Comparison of ENCODE assay signal across 1 cellular context in genomic region chr19:2269244-2270156, GRCh38.
TF ChIP-seq lines count a peak whose summit lies in the region.

No MANE protein-coding gene starts in this region.

TF ChIP-seq in K562, 482 proteins besides CTCF, POLR2A, EP300 and RAD21 (continued from another document and continues in another):
- TF ChIP-seq, protein P1, sequence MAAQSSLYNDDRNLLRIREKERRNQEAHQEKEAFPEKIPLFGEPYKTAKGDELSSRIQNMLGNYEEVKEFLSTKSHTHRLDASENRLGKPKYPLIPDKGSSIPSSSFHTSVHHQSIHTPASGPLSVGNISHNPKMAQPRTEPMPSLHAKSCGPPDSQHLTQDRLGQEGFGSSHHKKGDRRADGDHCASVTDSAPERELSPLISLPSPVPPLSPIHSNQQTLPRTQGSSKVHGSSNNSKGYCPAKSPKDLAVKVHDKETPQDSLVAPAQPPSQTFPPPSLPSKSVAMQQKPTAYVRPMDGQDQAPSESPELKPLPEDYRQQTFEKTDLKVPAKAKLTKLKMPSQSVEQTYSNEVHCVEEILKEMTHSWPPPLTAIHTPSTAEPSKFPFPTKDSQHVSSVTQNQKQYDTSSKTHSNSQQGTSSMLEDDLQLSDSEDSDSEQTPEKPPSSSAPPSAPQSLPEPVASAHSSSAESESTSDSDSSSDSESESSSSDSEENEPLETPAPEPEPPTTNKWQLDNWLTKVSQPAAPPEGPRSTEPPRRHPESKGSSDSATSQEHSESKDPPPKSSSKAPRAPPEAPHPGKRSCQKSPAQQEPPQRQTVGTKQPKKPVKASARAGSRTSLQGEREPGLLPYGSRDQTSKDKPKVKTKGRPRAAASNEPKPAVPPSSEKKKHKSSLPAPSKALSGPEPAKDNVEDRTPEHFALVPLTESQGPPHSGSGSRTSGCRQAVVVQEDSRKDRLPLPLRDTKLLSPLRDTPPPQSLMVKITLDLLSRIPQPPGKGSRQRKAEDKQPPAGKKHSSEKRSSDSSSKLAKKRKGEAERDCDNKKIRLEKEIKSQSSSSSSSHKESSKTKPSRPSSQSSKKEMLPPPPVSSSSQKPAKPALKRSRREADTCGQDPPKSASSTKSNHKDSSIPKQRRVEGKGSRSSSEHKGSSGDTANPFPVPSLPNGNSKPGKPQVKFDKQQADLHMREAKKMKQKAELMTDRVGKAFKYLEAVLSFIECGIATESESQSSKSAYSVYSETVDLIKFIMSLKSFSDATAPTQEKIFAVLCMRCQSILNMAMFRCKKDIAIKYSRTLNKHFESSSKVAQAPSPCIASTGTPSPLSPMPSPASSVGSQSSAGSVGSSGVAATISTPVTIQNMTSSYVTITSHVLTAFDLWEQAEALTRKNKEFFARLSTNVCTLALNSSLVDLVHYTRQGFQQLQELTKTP (IDR thresholded peaks at IDR 0.05; ENCODE audit: low read depth in 1 of 2, partially characterized antibody in 2 of 2) = peak; percentile 19 to 45
- peak; percentile 57; the same call in 1 of the 2 replicates for TF ChIP-seq SMARCE1 (IDR thresholded peaks at IDR 0.05)
- peak in 1 of 2 experiments; percentile 76; a peak in 2 of 4 replicates for TF ChIP-seq HDAC1 (IDR thresholded peaks at IDR 0.05)
- peak; percentile 51 for TF ChIP-seq USF1 (CRISPR knock-in tag; IDR thresholded peaks at IDR 0.05)
- TF ChIP-seq PHB (CRISPR knock-in tag; IDR thresholded peaks at IDR 0.05) = 0 out of 2 replicates have a peak, but pooled peaks have one; percentile 56
- TF ChIP-seq SNAPC5 (CRISPR knock-in tag; IDR thresholded peaks at IDR 0.05) = no peak
- no peak for TF ChIP-seq TCF7 (IDR thresholded peaks at IDR 0.05; ENCODE audit: borderline replicate concordance)
- peak; percentile 45; the same call in 1 of the 2 replicates for TF ChIP-seq GABPB1 (CRISPR knock-in tag; IDR thresholded peaks at IDR 0.05)
- TF ChIP-seq UBTF (IDR thresholded peaks at IDR 0.05; ENCODE audit: borderline replicate concordance in 1 of 2, low read depth in 2 of 2, low read length in 2 of 2) = peak; percentile 71 to 77; a peak in 3 of 4 replicates
- TF ChIP-seq HNRNPK (IDR thresholded peaks at IDR 0.05; ENCODE audit: low read depth, low read length, poor library complexity, severe bottlenecking) = peak; percentile 16
- no peak for TF ChIP-seq U2AF2 (optimal IDR thresholded peaks at IDR 0.05; ENCODE audit: low read depth, low read length)
- no peak for TF ChIP-seq ZNF212 (CRISPR knock-in tag; IDR thresholded peaks at IDR 0.05)
- TF ChIP-seq, protein P2, sequence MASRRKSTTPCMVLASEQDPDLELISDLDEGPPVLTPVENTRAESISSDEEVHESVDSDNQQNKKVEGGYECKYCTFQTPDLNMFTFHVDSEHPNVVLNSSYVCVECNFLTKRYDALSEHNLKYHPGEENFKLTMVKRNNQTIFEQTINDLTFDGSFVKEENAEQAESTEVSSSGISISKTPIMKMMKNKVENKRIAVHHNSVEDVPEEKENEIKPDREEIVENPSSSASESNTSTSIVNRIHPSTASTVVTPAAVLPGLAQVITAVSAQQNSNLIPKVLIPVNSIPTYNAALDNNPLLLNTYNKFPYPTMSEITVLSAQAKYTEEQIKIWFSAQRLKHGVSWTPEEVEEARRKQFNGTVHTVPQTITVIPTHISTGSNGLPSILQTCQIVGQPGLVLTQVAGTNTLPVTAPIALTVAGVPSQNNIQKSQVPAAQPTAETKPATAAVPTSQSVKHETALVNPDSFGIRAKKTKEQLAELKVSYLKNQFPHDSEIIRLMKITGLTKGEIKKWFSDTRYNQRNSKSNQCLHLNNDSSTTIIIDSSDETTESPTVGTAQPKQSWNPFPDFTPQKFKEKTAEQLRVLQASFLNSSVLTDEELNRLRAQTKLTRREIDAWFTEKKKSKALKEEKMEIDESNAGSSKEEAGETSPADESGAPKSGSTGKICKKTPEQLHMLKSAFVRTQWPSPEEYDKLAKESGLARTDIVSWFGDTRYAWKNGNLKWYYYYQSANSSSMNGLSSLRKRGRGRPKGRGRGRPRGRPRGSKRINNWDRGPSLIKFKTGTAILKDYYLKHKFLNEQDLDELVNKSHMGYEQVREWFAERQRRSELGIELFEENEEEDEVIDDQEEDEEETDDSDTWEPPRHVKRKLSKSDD (conservative IDR thresholded peaks at IDR 0.05; ENCODE audit: low read length) = 0 out of 2 replicates have a peak, but pooled peaks have one; percentile 59
- no peak for TF ChIP-seq NFXL1 (CRISPR knock-in tag; IDR thresholded peaks at IDR 0.05)
- 0 out of 2 replicates have a peak, but pooled peaks have one; percentile 16 for TF ChIP-seq HDAC8 (tag; IDR thresholded peaks at IDR 0.05)
- TF ChIP-seq SMARCA5 (IDR thresholded peaks at IDR 0.05) = 0 out of 2 replicates have a peak, but pooled peaks have one; percentile 40
- peak; percentile 92 for TF ChIP-seq ZNF175 (CRISPR knock-in tag; IDR thresholded peaks at IDR 0.05; ENCODE audit: low read depth)
- TF ChIP-seq FOSL1 (tag; conservative IDR thresholded peaks at IDR 0.05) = peak; percentile 55; the same call in 1 of the 2 replicates
- peak; percentile 92 for TF ChIP-seq KLF13 (tag; IDR thresholded peaks at IDR 0.05; ENCODE audit: borderline replicate concordance, low read depth)
- TF ChIP-seq TOE1 (IDR thresholded peaks at IDR 0.05; ENCODE audit: borderline replicate concordance) = peak; percentile 61
- TF ChIP-seq TOE1 (CRISPR knock-in tag; IDR thresholded peaks at IDR 0.05; ENCODE audit: borderline replicate concordance, low read depth) = peak; percentile 59; the same call in 1 of the 2 replicates
- TF ChIP-seq, protein P3, sequence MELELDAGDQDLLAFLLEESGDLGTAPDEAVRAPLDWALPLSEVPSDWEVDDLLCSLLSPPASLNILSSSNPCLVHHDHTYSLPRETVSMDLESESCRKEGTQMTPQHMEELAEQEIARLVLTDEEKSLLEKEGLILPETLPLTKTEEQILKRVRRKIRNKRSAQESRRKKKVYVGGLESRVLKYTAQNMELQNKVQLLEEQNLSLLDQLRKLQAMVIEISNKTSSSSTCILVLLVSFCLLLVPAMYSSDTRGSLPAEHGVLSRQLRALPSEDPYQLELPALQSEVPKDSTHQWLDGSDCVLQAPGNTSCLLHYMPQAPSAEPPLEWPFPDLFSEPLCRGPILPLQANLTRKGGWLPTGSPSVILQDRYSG (tag; conservative IDR thresholded peaks at IDR 0.05; ENCODE audit: low read depth) = peak; percentile 77; the same call in 1 of the 2 replicates
- peak; percentile 81 for TF ChIP-seq ATF7 (IDR thresholded peaks at IDR 0.05)
- TF ChIP-seq ZBTB17 (CRISPR knock-in tag; IDR thresholded peaks at IDR 0.05) = peak; percentile 39; the same call in 1 of the 2 replicates
- TF ChIP-seq XRCC3 (IDR thresholded peaks at IDR 0.05) = no peak
- TF ChIP-seq ZC3H8 (IDR thresholded peaks at IDR 0.05) = no peak
- peak; percentile 80 for TF ChIP-seq FOS (IDR thresholded peaks at IDR 0.05; ENCODE audit: extremely low read depth, insufficient read length)
- TF ChIP-seq POLR2AphosphoS5 (IDR thresholded peaks at IDR 0.05; ENCODE audit: control insufficient read depth, insufficient read depth, low read depth, low read length) = peak; percentile 99
- peak; percentile 89 to 99 (median 97) for TF ChIP-seq YY1 (IDR thresholded peaks at IDR 0.05; ENCODE audit: borderline replicate concordance in 1 of 3, control insufficient read depth in 1 of 3, extremely low read depth in 1 of 3, insufficient read depth in 3 of 3, insufficient read length in 1 of 3, insufficient replicate concordance in 2 of 3, low read depth in 1 of 3, low read length in 2 of 3)
- TF ChIP-seq SMAD1 (IDR thresholded peaks at IDR 0.05; ENCODE audit: low read depth, low read length, partially characterized antibody) = peak; percentile 98
- peak; percentile 99 for TF ChIP-seq POLR2B (IDR thresholded peaks at IDR 0.05; ENCODE audit: low read depth, partially characterized antibody)
- peak; percentile 71 for TF ChIP-seq FIP1L1 (IDR thresholded peaks at IDR 0.05; ENCODE audit: low read depth, low read length, poor library complexity, severe bottlenecking)
- peak; percentile 70 for TF ChIP-seq SAP30 (IDR thresholded peaks at IDR 0.05; ENCODE audit: borderline replicate concordance, insufficient read depth, low read depth, low read length, poor library complexity, severe bottlenecking)
- TF ChIP-seq PML (IDR thresholded peaks at IDR 0.05; ENCODE audit: low read length) = peak; percentile 94
- no peak for TF ChIP-seq C11orf30 (IDR thresholded peaks at IDR 0.05; ENCODE audit: low read depth)
- TF ChIP-seq, protein P4, sequence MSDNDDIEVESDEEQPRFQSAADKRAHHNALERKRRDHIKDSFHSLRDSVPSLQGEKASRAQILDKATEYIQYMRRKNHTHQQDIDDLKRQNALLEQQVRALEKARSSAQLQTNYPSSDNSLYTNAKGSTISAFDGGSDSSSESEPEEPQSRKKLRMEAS (CRISPR knock-in tag; IDR thresholded peaks at IDR 0.05) = peak; percentile 87
- TF ChIP-seq BRD4 (IDR thresholded peaks at IDR 0.05) = peak; percentile 68; the same call in 1 of the 2 replicates
- peak in 1 of 3 experiments; percentile 83; a peak in 2 of 6 replicates for TF ChIP-seq ZBTB11 (CRISPR knock-in tag; IDR thresholded peaks at IDR 0.05)
- peak; percentile 50 for TF ChIP-seq NEUROD1 (IDR thresholded peaks at IDR 0.05; ENCODE audit: borderline replicate concordance, low read depth, low read length, partially characterized antibody)
- TF ChIP-seq, protein P5, sequence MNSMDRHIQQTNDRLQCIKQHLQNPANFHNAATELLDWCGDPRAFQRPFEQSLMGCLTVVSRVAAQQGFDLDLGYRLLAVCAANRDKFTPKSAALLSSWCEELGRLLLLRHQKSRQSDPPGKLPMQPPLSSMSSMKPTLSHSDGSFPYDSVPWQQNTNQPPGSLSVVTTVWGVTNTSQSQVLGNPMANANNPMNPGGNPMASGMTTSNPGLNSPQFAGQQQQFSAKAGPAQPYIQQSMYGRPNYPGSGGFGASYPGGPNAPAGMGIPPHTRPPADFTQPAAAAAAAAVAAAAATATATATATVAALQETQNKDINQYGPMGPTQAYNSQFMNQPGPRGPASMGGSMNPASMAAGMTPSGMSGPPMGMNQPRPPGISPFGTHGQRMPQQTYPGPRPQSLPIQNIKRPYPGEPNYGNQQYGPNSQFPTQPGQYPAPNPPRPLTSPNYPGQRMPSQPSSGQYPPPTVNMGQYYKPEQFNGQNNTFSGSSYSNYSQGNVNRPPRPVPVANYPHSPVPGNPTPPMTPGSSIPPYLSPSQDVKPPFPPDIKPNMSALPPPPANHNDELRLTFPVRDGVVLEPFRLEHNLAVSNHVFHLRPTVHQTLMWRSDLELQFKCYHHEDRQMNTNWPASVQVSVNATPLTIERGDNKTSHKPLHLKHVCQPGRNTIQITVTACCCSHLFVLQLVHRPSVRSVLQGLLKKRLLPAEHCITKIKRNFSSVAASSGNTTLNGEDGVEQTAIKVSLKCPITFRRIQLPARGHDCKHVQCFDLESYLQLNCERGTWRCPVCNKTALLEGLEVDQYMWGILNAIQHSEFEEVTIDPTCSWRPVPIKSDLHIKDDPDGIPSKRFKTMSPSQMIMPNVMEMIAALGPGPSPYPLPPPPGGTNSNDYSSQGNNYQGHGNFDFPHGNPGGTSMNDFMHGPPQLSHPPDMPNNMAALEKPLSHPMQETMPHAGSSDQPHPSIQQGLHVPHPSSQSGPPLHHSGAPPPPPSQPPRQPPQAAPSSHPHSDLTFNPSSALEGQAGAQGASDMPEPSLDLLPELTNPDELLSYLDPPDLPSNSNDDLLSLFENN (IDR thresholded peaks at IDR 0.05; ENCODE audit: low read depth in 2 of 2, low read length in 2 of 2) = peak in 1 of 2 experiments; percentile 87; a peak in 2 of 4 replicates
- peak; percentile 46 for TF ChIP-seq ARHGAP35 (IDR thresholded peaks at IDR 0.05; ENCODE audit: partially characterized antibody)
- peak; percentile 46; the same call in 1 of the 2 replicates for TF ChIP-seq BCOR (IDR thresholded peaks at IDR 0.05)
- no peak for TF ChIP-seq JUN (IDR thresholded peaks at IDR 0.05; ENCODE audit: borderline replicate concordance, low read depth, low read length)
- no peak for TF ChIP-seq JUN (CRISPR knock-in tag; IDR thresholded peaks at IDR 0.05; ENCODE audit: borderline replicate concordance)
- no peak for TF ChIP-seq ZNF431 (CRISPR knock-in tag; IDR thresholded peaks at IDR 0.05)
- peak; percentile 99 for TF ChIP-seq RBM25 (IDR thresholded peaks at IDR 0.05; ENCODE audit: low read depth, low read length, severe bottlenecking)
